ENCODE assay signal across 16 cellular contexts in the genomic region with DNA sequence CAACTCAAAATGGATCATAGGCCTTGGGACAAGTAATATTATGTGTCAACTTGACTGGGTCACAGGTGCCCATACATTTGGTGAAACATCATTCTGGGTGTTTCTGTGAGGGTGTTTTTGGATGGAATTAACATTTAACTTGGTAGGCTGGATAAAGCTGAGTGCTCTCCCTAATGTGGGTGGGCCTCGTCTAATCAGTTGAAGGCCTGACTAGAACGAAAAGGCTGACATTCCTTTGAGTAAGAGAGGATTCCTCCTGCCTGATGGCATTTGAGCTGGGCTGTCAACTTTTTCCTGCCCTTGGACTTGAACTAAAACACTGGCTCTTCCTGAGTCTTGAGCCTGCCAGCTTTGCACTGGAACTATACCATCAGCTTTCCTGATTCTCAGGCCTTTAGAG.
A peak's percentile ranks its signal among the peaks of the same experiment; 100 is the strongest.
DNase-seq lines count a peak whose midpoint lies in the region; ATAC-seq, FAIRE-seq and TF ChIP-seq lines count a peak whose summit lies in the region.
"Had no signal": no experiment of that assay in that cellular context is flagged by ENCODE, and none has a peak within 500 bp of the region (broad histone marks: within the 10 kb centered on the region; RNA-seq: fewer than 3 reads in every experiment).

No MANE protein-coding gene starts in this region.

- H2AFZ ChIP-seq in K562 (ENCODE audit: low read depth, low read length) = no peak overlapping the region
- no peak overlapping the region for H2AFZ ChIP-seq in PC-3 (ENCODE audit: low read length)
- H2AFZ ChIP-seq: GM23248 had no signal

- H3K36me3 ChIP-seq in right atrium auricular region (no peaks in the 10 kb centered on the region), K562 (ENCODE audit: control insufficient read depth, insufficient read depth, low read length) (peaks cover 16% of the 10 kb centered on the region; the same call in 2 of the 3 replicates), mesendoderm (ENCODE audit: control insufficient read depth, insufficient read depth, low read length) (no peaks in the 10 kb centered on the region), PC-3 (ENCODE audit: low read depth, low read length) (no peaks in the 10 kb centered on the region)
- H3K36me3 ChIP-seq: BLaER1 treated with 17β-estradiol and CSF1 and Interleukin-3, amounts not matched to agents 10 nM and 100 nM had no signal

- no peaks in the 10 kb centered on the region for H3K4me1 ChIP-seq in right atrium auricular region
- no peaks in the 10 kb centered on the region for H3K4me1 ChIP-seq in right cardiac atrium (ENCODE audit: control insufficient read depth, insufficient read depth, low read length)
- no peaks in the 10 kb centered on the region for H3K4me1 ChIP-seq in K562 (replicated peaks in 1 of 2; ENCODE audit: control insufficient read depth in 2 of 2, insufficient read depth in 2 of 2, low read length in 2 of 2)
- no peaks in the 10 kb centered on the region for H3K4me1 ChIP-seq in mesendoderm (ENCODE audit: control insufficient read depth, low read depth, low read length)
- no peaks in the 10 kb centered on the region for H3K4me1 ChIP-seq in PC-3 (ENCODE audit: insufficient read depth, low read length)
- H3K4me1 ChIP-seq: BLaER1 treated with 17β-estradiol and CSF1 and Interleukin-3, amounts not matched to agents 10 nM and 100 nM had no signal

- DNase-seq in right atrium auricular region (ENCODE audit: low spot score) = peak; percentile 16
- no peak for DNase-seq in right cardiac atrium
- DNase-seq in K562 (ENCODE audit: extremely low read depth in 1 of 4, low spot score in 3 of 4) = no peak
- peak; percentile 18 for DNase-seq in islet precursor cell
- DNase-seq in mesendoderm = no peak
- no peak for DNase-seq in PC-3
- DNase-seq: ACHN; CD4-positive, CD25-positive, alpha-beta regulatory T cell; DMS 273 treated with DMSO at 0.1 percent for 48 hours; DMS79; GM23248; H7 had no signal

- no peaks in the 10 kb centered on the region; the same call in 1 of the 2 replicates for H4K20me1 ChIP-seq in K562 (replicated peaks; ENCODE audit: control insufficient read depth, insufficient read depth, low read length)
- H4K20me1 ChIP-seq in PC-3 (ENCODE audit: low read length) = no peaks in the 10 kb centered on the region
- H4K20me1 ChIP-seq: BLaER1 treated with 17β-estradiol and CSF1 and Interleukin-3, amounts not matched to agents 10 nM and 100 nM had no signal

- H3K9me2 ChIP-seq in PC-3 (replicated peaks; ENCODE audit: low read length) = no peaks in the 10 kb centered on the region

- no peaks in the 10 kb centered on the region for H3K9me3 ChIP-seq in right atrium auricular region
- H3K9me3 ChIP-seq in right cardiac atrium (ENCODE audit: control insufficient read depth, low read length) = no peaks in the 10 kb centered on the region
- H3K9me3 ChIP-seq in K562 (replicated peaks; ENCODE audit: control insufficient read depth, insufficient read depth, low read depth, low read length) = no peaks in the 10 kb centered on the region
- no peaks in the 10 kb centered on the region for H3K9me3 ChIP-seq in PC-3 (ENCODE audit: low read length)

- H3K4me2 ChIP-seq in K562 (ENCODE audit: insufficient read depth, low read length) (no peak overlapping the region), mesendoderm (ENCODE audit: low read length) (no peak overlapping the region), PC-3 (ENCODE audit: low read length) (no peak overlapping the region)
- H3K4me2 ChIP-seq: BLaER1 treated with 17β-estradiol and CSF1 and Interleukin-3, amounts not matched to agents 10 nM and 100 nM had no signal

- no peak overlapping the region for H2BK15ac ChIP-seq in mesendoderm (replicated peaks; ENCODE audit: low read depth)

- H3K27me3 ChIP-seq in right atrium auricular region = no peaks in the 10 kb centered on the region
- H3K27me3 ChIP-seq in right cardiac atrium (ENCODE audit: control insufficient read depth, insufficient read depth) = no peaks in the 10 kb centered on the region
- H3K27me3 ChIP-seq in K562 (ENCODE audit: control insufficient read depth in 2 of 2, insufficient read depth in 2 of 2, low read length in 2 of 2) = no peaks in the 10 kb centered on the region
- no peaks in the 10 kb centered on the region for H3K27me3 ChIP-seq in mesendoderm (ENCODE audit: insufficient read depth, low read length, poor library complexity)
- no peaks in the 10 kb centered on the region; the same call in 1 of the 2 replicates for H3K27me3 ChIP-seq in PC-3 (ENCODE audit: low read length)
- H3K27me3 ChIP-seq: BLaER1 treated with 17β-estradiol and CSF1 and Interleukin-3, amounts not matched to agents 10 nM and 100 nM had no signal

- no peak overlapping the region for H3K56ac ChIP-seq in mesendoderm (ENCODE audit: low read length)

- in situ Hi-C loops in K562 (cut with MboI) = no loop called here

- H3K18ac ChIP-seq in mesendoderm (ENCODE audit: low read length) = no peak overlapping the region

- intact Hi-C loops in right cardiac atrium (cut with DNase I) = no loop called here
- intact Hi-C loops in K562 (cut with micrococcal nuclease) = no loop called here
- intact Hi-C loops in PC-3 (cut with micrococcal nuclease) = no loop called here

- TF ChIP-seq RAD21 in K562 (CRISPR knock-in tag; conservative IDR thresholded peaks at IDR 0.05 in 1 of 2, IDR thresholded peaks at IDR 0.05 in 1 of 2) = no peak

- H3K4ac ChIP-seq in mesendoderm (ENCODE audit: low read depth, low read length) = no peak overlapping the region

- FAIRE-seq in K562 (lab: Jason Lieb, UNC) = no peak
- FAIRE-seq: GM12878, GM18507 had no signal

- H3K9me1 ChIP-seq in K562 (ENCODE audit: control insufficient read depth, insufficient read depth, low read length) = no peaks in the 10 kb centered on the region

- H2AK5ac ChIP-seq in mesendoderm (ENCODE audit: low read length) = no peak overlapping the region

- H4K8ac ChIP-seq in mesendoderm (ENCODE audit: low read depth, low read length) = no peak overlapping the region

- H3F3A ChIP-seq in PC-3 (ENCODE audit: low read length, unreplicated experiment) = no peaks in the 10 kb centered on the region

- no peak overlapping the region for H3K23ac ChIP-seq in mesendoderm (ENCODE audit: low read length)

- BruUV-seq in K562 (replicated peaks; lab: Mats Ljungman, UMichigan) = no TSS peak
- BruUV-seq in PC-3 (replicated peaks; lab: Mats Ljungman, UMichigan) = no TSS peak

- H2BK120ac ChIP-seq in mesendoderm (ENCODE audit: low read depth, low read length) = no peak overlapping the region

- no peak overlapping the region for H2BK5ac ChIP-seq in mesendoderm (ENCODE audit: low read length)

- no peaks in the 10 kb centered on the region for H3K79me1 ChIP-seq in mesendoderm (ENCODE audit: low read length)

- no peak overlapping the region for H4K5ac ChIP-seq in mesendoderm (ENCODE audit: low read length)

- TF ChIP-seq EP300 in K562 (IDR thresholded peaks at IDR 0.05; ENCODE audit: low read length) = no peak

- POLR2A ChIA-PET in K562 (lab: Yijun Ruan, JAX) = no interaction called here
- POLR2A ChIA-PET in PC-3 (lab: Charles Lee; ENCODE audit: unreplicated experiment) = no interaction called here

- 44% methylated on average over 2 of the region's 2 CpGs for WGBS in right cardiac atrium
- 22% methylated on average over 2 of the region's 2 CpGs for WGBS in K562 (ENCODE audit: insufficient coverage, low coverage, missing lambda C conversion rate)
- no CpG with 5 or more reads among the region's 2 CpGs for WGBS in mesendoderm (ENCODE audit: extremely low coverage, insufficient coverage, low lambda C conversion rate)

- TF ChIP-seq CTCF in right atrium auricular region (IDR thresholded peaks at IDR 0.05) (no peak), K562 (IDR thresholded peaks at IDR 0.05 in 2 of 3, conservative IDR thresholded peaks at IDR 0.05 in 1 of 3; ENCODE audit: insufficient read depth in 2 of 3, low read depth in 1 of 3, low read length in 3 of 3) (no peak), PC-3 (conservative IDR thresholded peaks at IDR 0.05; ENCODE audit: low read depth, low read length) (no peak)

- no peak overlapping the region for H3K9ac ChIP-seq in K562 (ENCODE audit: insufficient read depth in 1 of 2, low read depth in 2 of 2, low read length in 2 of 2)
- no peak overlapping the region for H3K9ac ChIP-seq in mesendoderm (ENCODE audit: low read length)
- H3K9ac ChIP-seq in PC-3 (ENCODE audit: low read length) = no peak overlapping the region
- H3K9ac ChIP-seq: BLaER1 treated with 17β-estradiol and CSF1 and Interleukin-3, amounts not matched to agents 10 nM and 100 nM; GM23248 had no signal

- H3K4me3 ChIP-seq in right atrium auricular region = no peak overlapping the region
- no peak overlapping the region for H3K4me3 ChIP-seq in right cardiac atrium (ENCODE audit: low read length)
- no peak overlapping the region for H3K4me3 ChIP-seq in K562
- no peak overlapping the region for H3K4me3 ChIP-seq in mesendoderm (ENCODE audit: low read length)
- H3K4me3 ChIP-seq in PC-3 (ENCODE audit: low read length) = no peak overlapping the region
- H3K4me3 ChIP-seq: BLaER1 treated with 17β-estradiol and CSF1 and Interleukin-3, amounts not matched to agents 10 nM and 100 nM; GM12878; GM23248 had no signal

- CTCF ChIA-PET in K562 (lab: Yijun Ruan, JAX; ENCODE audit: low intra/inter-chr PET ratio) = no interaction called here
- CTCF ChIA-PET in PC-3 (lab: Charles Lee) = no interaction called here

- no peak for TF ChIP-seq POLR2A in K562 (conservative IDR thresholded peaks at IDR 0.05)

- peaks cover 30% of the 10 kb centered on the region for H3K79me2 ChIP-seq in K562 (ENCODE audit: control insufficient read depth, insufficient read depth, low read length)
- no peaks in the 10 kb centered on the region for H3K79me2 ChIP-seq in mesendoderm (ENCODE audit: control insufficient read depth, insufficient read depth, low read length)
- H3K79me2 ChIP-seq in PC-3 (ENCODE audit: low read length) = no peaks in the 10 kb centered on the region

- H3K27ac ChIP-seq in right atrium auricular region (no peak overlapping the region), right cardiac atrium (ENCODE audit: low read length) (no peak overlapping the region), K562 (ENCODE audit: extremely low read depth, low read depth, low read length) (no peak overlapping the region), mesendoderm (ENCODE audit: low read depth, low read length) (no peak overlapping the region), PC-3 (ENCODE audit: low read length) (no peak overlapping the region)
- H3K27ac ChIP-seq: BLaER1 treated with 17β-estradiol and CSF1 and Interleukin-3, amounts not matched to agents 10 nM and 100 nM; GM23248 had no signal

- ATAC-seq in right cardiac atrium (no peak), K562 (no peak), HG02981 (IDR thresholded peaks at IDR 0.05; ENCODE audit: unreplicated experiment) (no peak), PC-3 (no peak)
- ATAC-seq: GM12878 had no signal

TF ChIP-seq in K562, 482 proteins besides CTCF, POLR2A, EP300 and RAD21 (continues in another document):
- TF ChIP-seq NFYB (IDR thresholded peaks at IDR 0.05; ENCODE audit: extremely low read depth, insufficient read length) = no peak
- TF ChIP-seq ZNF134 (CRISPR knock-in tag; conservative IDR thresholded peaks at IDR 0.05) = peak; percentile 100
- TF ChIP-seq FOXM1 (IDR thresholded peaks at IDR 0.05; ENCODE audit: low read depth) = peak; percentile 62
- no peak for TF ChIP-seq FOXM1 (CRISPR knock-in tag; IDR thresholded peaks at IDR 0.05; ENCODE audit: low read depth)
- no peak for TF ChIP-seq ZNF445 (CRISPR knock-in tag; IDR thresholded peaks at IDR 0.05; ENCODE audit: low read depth)
- peak; percentile 86 for TF ChIP-seq RBM25 (IDR thresholded peaks at IDR 0.05; ENCODE audit: low read depth, low read length, severe bottlenecking)

Comparison
In these comparisons a context has a peak if more than half of its experiments do, and no peak if none do; other contexts are left out.
1. DNase-seq: peak in right atrium auricular region (single experiment) and islet precursor cell (single experiment); none in right cardiac atrium (0 of 3), K562 (0 of 4), mesendoderm (single experiment) and PC-3 (single experiment).